ENCODE assay signal across 10 cellular contexts in genomic region chr10:124674768-124675222, GRCh38.
DNase-seq lines count a peak whose midpoint lies in the region; ATAC-seq and TF ChIP-seq lines count a peak whose summit lies in the region.
"Had no signal": no experiment of that assay in that cellular context is flagged by ENCODE, and none has a peak within 500 bp of the region (broad histone marks: within the 10 kb centered on the region; RNA-seq: fewer than 3 reads in every experiment).

No MANE protein-coding gene starts in this region.

- H3K4me3 Mint-ChIP-seq in activated naive CD8-positive, alpha-beta T cell = no peak overlapping the region
- no peak overlapping the region for H3K4me3 Mint-ChIP-seq in activated naive CD8-positive, alpha-beta T cell treated with anti-CD3 and anti-CD28 coated beads for 36 hours
- H3K4me3 Mint-ChIP-seq in mesothelial cell of epicardium = no peak overlapping the region
- no peak overlapping the region for H3K4me3 Mint-ChIP-seq in activated T-cell treated with anti-CD3 and anti-CD28 coated beads, Interleukin-2, amount 50 U/mL, for 4 hours

- DNase-seq in activated naive CD8-positive, alpha-beta T cell treated with anti-CD3 and anti-CD28 coated beads for 36 hours = no peak
- DNase-seq in mesothelial cell of epicardium (ENCODE audit: low spot score in 2 of 2, unreplicated experiment in 2 of 2) (no peak), tibial nerve (ENCODE audit: low spot score in 2 of 2) (no peak), NCI-H146 treated with DMSO at 0.1 percent for 48 hours (lab: John Stamatoyannopoulos, UW; ENCODE audit: unreplicated experiment) (no peak), sciatic nerve (ENCODE audit: low spot score) (no peak)
- no peak for DNase-seq in activated T-cell treated with anti-CD3 and anti-CD28 coated beads, Interleukin-2, amount 50 U/mL, for 4 hours
- DNase-seq: NCI-H526, SHP77 treated with DMSO at 0.1 percent for 48 hours had no signal

- WGBS in ectodermal cell, 2 experiments = 89 to 92% methylated on average over 9 of the region's 9 CpGs
- 80 to 82% methylated on average over 9 of the region's 9 CpGs for WGBS in tibial nerve, 2 donors

- no peaks in the 10 kb centered on the region for H3K9me3 ChIP-seq in ectodermal cell (ENCODE audit: control insufficient read depth, low read length)
- no peaks in the 10 kb centered on the region for H3K9me3 ChIP-seq in tibial nerve

- intact Hi-C loops in sciatic nerve (cut with DNase I) = no loop called here

- peaks cover 96% of the 10 kb centered on the region for H3K4me1 Mint-ChIP-seq in activated naive CD8-positive, alpha-beta T cell (ENCODE audit: low read depth)
- H3K4me1 Mint-ChIP-seq in activated naive CD8-positive, alpha-beta T cell treated with anti-CD3 and anti-CD28 coated beads for 36 hours = peaks cover 84% of the 10 kb centered on the region
- peaks cover 36% of the 10 kb centered on the region for H3K4me1 Mint-ChIP-seq in mesothelial cell of epicardium
- peaks cover 98% of the 10 kb centered on the region for H3K4me1 Mint-ChIP-seq in activated T-cell treated with anti-CD3 and anti-CD28 coated beads, Interleukin-2, amount 50 U/mL, for 4 hours (ENCODE audit: low read depth)

- TF ChIP-seq POLR2A in tibial nerve (IDR thresholded peaks at IDR 0.05) = no peak

- no peaks in the 10 kb centered on the region for H3K9me3 Mint-ChIP-seq in activated naive CD8-positive, alpha-beta T cell (ENCODE audit: low read depth)
- H3K9me3 Mint-ChIP-seq in activated naive CD8-positive, alpha-beta T cell treated with anti-CD3 and anti-CD28 coated beads for 36 hours = no peaks in the 10 kb centered on the region
- no peaks in the 10 kb centered on the region for H3K9me3 Mint-ChIP-seq in mesothelial cell of epicardium
- no peaks in the 10 kb centered on the region for H3K9me3 Mint-ChIP-seq in activated T-cell treated with anti-CD3 and anti-CD28 coated beads, Interleukin-2, amount 50 U/mL, for 4 hours

- no peak for ATAC-seq in sciatic nerve
- no peak for ATAC-seq in activated T-cell treated with anti-CD3 and anti-CD28 coated beads, Interleukin-2, amount 50 U/mL, for 4 hours

- H3K4me1 ChIP-seq in ectodermal cell (ENCODE audit: control insufficient read depth, insufficient read depth, low read length) (peaks cover 68% of the 10 kb centered on the region), tibial nerve (peaks cover 7 to 100% (median 96%) of the 10 kb centered on the region in 4 donors)

- peaks cover 4% of the 10 kb centered on the region for H3K36me3 Mint-ChIP-seq in activated naive CD8-positive, alpha-beta T cell
- peaks cover 3% of the 10 kb centered on the region for H3K36me3 Mint-ChIP-seq in activated naive CD8-positive, alpha-beta T cell treated with anti-CD3 and anti-CD28 coated beads for 36 hours
- no peaks in the 10 kb centered on the region for H3K36me3 Mint-ChIP-seq in mesothelial cell of epicardium
- H3K36me3 Mint-ChIP-seq in activated T-cell treated with anti-CD3 and anti-CD28 coated beads, Interleukin-2, amount 50 U/mL, for 4 hours (ENCODE audit: insufficient read depth) = peaks cover 3% of the 10 kb centered on the region

- TF ChIP-seq EP300 in tibial nerve (IDR thresholded peaks at IDR 0.05) = no peak

- H3K27ac ChIP-seq in ectodermal cell (ENCODE audit: insufficient read depth, low read depth, low read length, poor library complexity, severe bottlenecking) (peak overlapping the region; percentile 45), tibial nerve (peak overlapping the region; percentile 53 to 95 (median 88))

- H3K27me3 Mint-ChIP-seq in activated naive CD8-positive, alpha-beta T cell = no peaks in the 10 kb centered on the region
- H3K27me3 Mint-ChIP-seq in activated naive CD8-positive, alpha-beta T cell treated with anti-CD3 and anti-CD28 coated beads for 36 hours = no peaks in the 10 kb centered on the region
- H3K27me3 Mint-ChIP-seq in mesothelial cell of epicardium (ENCODE audit: low read depth) = no peaks in the 10 kb centered on the region
- no peaks in the 10 kb centered on the region for H3K27me3 Mint-ChIP-seq in activated T-cell treated with anti-CD3 and anti-CD28 coated beads, Interleukin-2, amount 50 U/mL, for 4 hours (ENCODE audit: low read depth)

- H3K27me3 ChIP-seq in ectodermal cell (ENCODE audit: control insufficient read depth, insufficient read depth, low read length, poor library complexity, severe bottlenecking) (no peaks in the 10 kb centered on the region), tibial nerve (no peaks in the 10 kb centered on the region)

- no peak overlapping the region for H3K4me3 ChIP-seq in ectodermal cell (ENCODE audit: insufficient read depth, low read depth, low read length)
- H3K4me3 ChIP-seq in tibial nerve = no peak overlapping the region

- H3K36me3 ChIP-seq in ectodermal cell (ENCODE audit: control insufficient read depth, insufficient read depth, low read length) = no peaks in the 10 kb centered on the region
- no peaks in the 10 kb centered on the region for H3K36me3 ChIP-seq in tibial nerve

- TF ChIP-seq CTCF in mesothelial cell of epicardium (IDR thresholded peaks at IDR 0.05; ENCODE audit: unreplicated experiment) = no peak
- no peak for TF ChIP-seq CTCF in tibial nerve (IDR thresholded peaks at IDR 0.05)

- H3K27ac Mint-ChIP-seq in activated naive CD8-positive, alpha-beta T cell = peak overlapping the region; percentile 22
- H3K27ac Mint-ChIP-seq in activated naive CD8-positive, alpha-beta T cell treated with anti-CD3 and anti-CD28 coated beads for 36 hours = no peak overlapping the region
- H3K27ac Mint-ChIP-seq in mesothelial cell of epicardium = peak overlapping the region; percentile 87
